ENCODE assay signal across 7 cellular contexts in genomic region chr5:149550267-149550582, GRCh38. TPM values are rescaled to one million over a fixed set of nuclear protein-coding genes. Genes with fewer than 3 reads are reported as not detected.
DNase-seq lines count a peak whose midpoint lies in the region; ATAC-seq and TF ChIP-seq lines count a peak whose summit lies in the region.

No MANE protein-coding gene starts in this region.

- H3K36me3 ChIP-seq in RWPE2 (ENCODE audit: low read depth) (peaks cover 57% of the 10 kb centered on the region), endocrine pancreas (ENCODE audit: control insufficient read depth, insufficient read depth, low read length) (peaks cover 8% of the 10 kb centered on the region)

- H3K9ac ChIP-seq in endocrine pancreas (ENCODE audit: control insufficient read depth, insufficient read depth, low read length): peak overlapping the region; percentile 97

- H3K4me1 ChIP-seq in RWPE2 (ENCODE audit: insufficient read depth, poor library complexity, severe bottlenecking): peaks cover 43% of the 10 kb centered on the region
- peaks cover 17% of the 10 kb centered on the region for H3K4me1 ChIP-seq in endocrine pancreas (ENCODE audit: control insufficient read depth, insufficient read depth, low read length)

- H3K27ac ChIP-seq in RWPE2 (ENCODE audit: poor library complexity, severe bottlenecking): peak overlapping the region; percentile 84

- H3K9me3 Mint-ChIP-seq in natural killer cell treated with Interleukin-12 subunit alpha and Interleukin-12 subunit beta and Interleukin-15 and Interleukin-18, amount 100 ng/mL, for 72 hours: no peaks in the 10 kb centered on the region

- H3K27me3 ChIP-seq in RWPE2 (ENCODE audit: insufficient read depth, poor library complexity, severe bottlenecking) (no peaks in the 10 kb centered on the region), endocrine pancreas (ENCODE audit: control insufficient read depth, insufficient read depth, low read length) (no peaks in the 10 kb centered on the region)

- peak overlapping the region; percentile 93 to 98 for H3K27ac Mint-ChIP-seq in natural killer cell treated with Interleukin-12 subunit alpha and Interleukin-12 subunit beta and Interleukin-15 and Interleukin-18, amount 100 ng/mL, for 72 hours

- ATAC-seq in RWPE2 (ENCODE audit: low read depth) (no peak), HG03469 (IDR thresholded peaks at IDR 0.05; ENCODE audit: unreplicated experiment) (no peak), HG03442 (IDR thresholded peaks at IDR 0.05; ENCODE audit: unreplicated experiment) (no peak)
- no peak for ATAC-seq in natural killer cell treated with Interleukin-12 subunit alpha and Interleukin-12 subunit beta and Interleukin-15 and Interleukin-18, amount 100 ng/mL, for 72 hours
- no peak for ATAC-seq in activated CD4-positive, CD25-positive, alpha-beta regulatory T cell treated with anti-CD3 and anti-CD28 coated beads, Interleukin-2, amount 50 U/mL, for 24 hours

- no peaks in the 10 kb centered on the region for H3K27me3 Mint-ChIP-seq in natural killer cell treated with Interleukin-12 subunit alpha and Interleukin-12 subunit beta and Interleukin-15 and Interleukin-18, amount 100 ng/mL, for 72 hours

- peak; percentile 72 for DNase-seq in HCEC 1CT
- no peak for DNase-seq in RWPE2 (ENCODE audit: low spot score)
- DNase-seq in natural killer cell treated with Interleukin-12 subunit alpha and Interleukin-12 subunit beta and Interleukin-15 and Interleukin-18, amount 100 ng/mL, for 72 hours (ENCODE audit: low spot score): no peak

- peaks cover 28 to 37% of the 10 kb centered on the region in 2 donors for H3K4me1 Mint-ChIP-seq in natural killer cell treated with Interleukin-12 subunit alpha and Interleukin-12 subunit beta and Interleukin-15 and Interleukin-18, amount 100 ng/mL, for 72 hours (ENCODE audit: low read depth in 2 of 2)

- H3K4me3 Mint-ChIP-seq in natural killer cell treated with Interleukin-12 subunit alpha and Interleukin-12 subunit beta and Interleukin-15 and Interleukin-18, amount 100 ng/mL, for 72 hours: peak overlapping the region; percentile 93

- no peaks in the 10 kb centered on the region for H3K9me3 ChIP-seq in RWPE2 (ENCODE audit: severe bottlenecking)
- H3K9me3 ChIP-seq in endocrine pancreas (ENCODE audit: control insufficient read depth, low read length): no peaks in the 10 kb centered on the region

- TF ChIP-seq CTCF in RWPE2 (IDR thresholded peaks at IDR 0.05; ENCODE audit: poor library complexity, severe bottlenecking): no peak

- H3K36me3 Mint-ChIP-seq in natural killer cell treated with Interleukin-12 subunit alpha and Interleukin-12 subunit beta and Interleukin-15 and Interleukin-18, amount 100 ng/mL, for 72 hours: peaks cover 25% of the 10 kb centered on the region

- H3K4me3 ChIP-seq in RWPE2 (ENCODE audit: severe bottlenecking) (peak overlapping the region; percentile 84), endocrine pancreas (ENCODE audit: control insufficient read depth, insufficient read depth, low read length) (peak overlapping the region; percentile 86)

RNA-seq across cellular contexts. Expression of gene CSNK1A1, which starts 1.0 kb away (rescaled TPM):
- 100 to 1,000 TPM; 173 to 237 TPM for total RNA-seq in natural killer cell treated with Interleukin-12 subunit alpha and Interleukin-12 subunit beta and Interleukin-15 and Interleukin-18, amount 100 ng/mL, for 72 hours

RNA-seq across cellular contexts. Expression of gene ARHGEF37, which starts 31.1 kb away (rescaled TPM):
- under 1 TPM in 1 of 2 donors, not detected in 1; 0.67 TPM for total RNA-seq in natural killer cell treated with Interleukin-12 subunit alpha and Interleukin-12 subunit beta and Interleukin-15 and Interleukin-18, amount 100 ng/mL, for 72 hours
